In the genomic region with DNA sequence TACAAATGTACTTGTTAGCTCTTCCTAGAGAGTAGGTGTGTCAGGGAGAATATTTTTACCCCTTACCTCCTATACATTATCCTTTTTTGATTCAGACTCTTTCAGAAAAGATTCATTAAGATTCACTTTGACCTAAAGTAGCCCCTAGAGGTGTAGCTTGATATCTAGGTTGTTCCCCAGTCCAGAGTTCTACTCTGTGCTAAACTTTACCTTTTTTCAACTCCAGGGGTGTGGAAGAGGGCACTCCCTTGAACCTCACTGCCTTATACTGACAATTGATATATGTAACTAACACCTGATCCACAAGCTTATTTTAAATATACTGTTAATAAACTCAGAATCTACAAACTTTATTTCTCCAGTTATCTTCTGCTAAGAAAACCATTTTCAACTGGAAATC, we compare ENCODE assay signal across 26 cellular contexts.
"Had no signal": no experiment of that assay in that cellular context is flagged by ENCODE, and none has a peak within 500 bp of the region (broad histone marks: within the 10 kb centered on the region; RNA-seq: fewer than 3 reads in every experiment).

No MANE protein-coding gene starts in this region.

- H3K4me3 ChIP-seq: left lung, lower lobe of right lung, ovary, skin epidermis, spleen, thyroid gland, transverse colon, upper lobe of left lung had no signal

- H3K27me3 ChIP-seq: left lung, ovary, spleen, thyroid gland, transverse colon, upper lobe of left lung had no signal

- H3K27ac ChIP-seq: left lung, lower lobe of right lung, ovary, skin epidermis, spleen, thyroid gland, transverse colon, upper lobe of left lung had no signal

- DNase-seq: head of caudate nucleus; hippocampal formation; immature natural killer cell; islet precursor cell; left lung; lower lobe of right lung; mammary epithelial cell; mesendoderm; naive thymus-derived CD4-positive, alpha-beta T cell; ovary; retina; right cardiac atrium; spleen; stimulated activated CD4-positive, alpha-beta T cell treated with anti-CD3 and anti-CD28 coated beads, Interleukin-4, amount 100 ng/mL, for 24 hours; stimulated activated naive CD4-positive, alpha-beta T cell; substantia nigra; thyroid gland; transverse colon; upper lobe of left lung had no signal

- H3K4me3 Mint-ChIP-seq: immature natural killer cell; mesothelial cell of epicardium; naive thymus-derived CD4-positive, alpha-beta T cell; natural killer cell treated with Interleukin-12 subunit alpha and Interleukin-12 subunit beta and Interleukin-15 and Interleukin-18, amount 100 ng/mL, for 72 hours; stimulated activated effector memory CD8-positive, alpha-beta T cell treated with anti-CD3 and anti-CD28 coated beads, Interleukin-12 subunit alpha, Interleukin-12 subunit beta, amount 100 ng/mL, for 72 hours; stimulated activated naive CD8-positive, alpha-beta T cell treated with anti-CD3 and anti-CD28 coated beads, Interleukin-15, Interleukin-2, amounts not matched to agents 100 ng/mL and 50 ng/mL, for 24 hours had no signal

- H3K36me3 ChIP-seq: ovary, thyroid gland had no signal

- H3K4me1 Mint-ChIP-seq: mesothelial cell of epicardium had no signal

- H3K27ac Mint-ChIP-seq: immature natural killer cell; mesothelial cell of epicardium; naive thymus-derived CD4-positive, alpha-beta T cell; natural killer cell treated with Interleukin-12 subunit alpha and Interleukin-12 subunit beta and Interleukin-15 and Interleukin-18, amount 100 ng/mL, for 72 hours; progenitor cell of endocrine pancreas; stimulated activated effector memory CD8-positive, alpha-beta T cell treated with anti-CD3 and anti-CD28 coated beads, Interleukin-12 subunit alpha, Interleukin-12 subunit beta, amount 100 ng/mL, for 72 hours; stimulated activated naive CD8-positive, alpha-beta T cell treated with anti-CD3 and anti-CD28 coated beads, Interleukin-15, Interleukin-2, amounts not matched to agents 100 ng/mL and 50 ng/mL, for 24 hours had no signal

- H3K27me3 Mint-ChIP-seq: naive thymus-derived CD4-positive, alpha-beta T cell; natural killer cell treated with Interleukin-12 subunit alpha and Interleukin-12 subunit beta and Interleukin-15 and Interleukin-18, amount 100 ng/mL, for 72 hours; progenitor cell of endocrine pancreas; stimulated activated naive CD8-positive, alpha-beta T cell treated with anti-CD3 and anti-CD28 coated beads, Interleukin-15, Interleukin-2, amounts not matched to agents 100 ng/mL and 50 ng/mL, for 24 hours had no signal

- H3K9me3 Mint-ChIP-seq: immature natural killer cell; natural killer cell treated with Interleukin-12 subunit alpha and Interleukin-12 subunit beta and Interleukin-15 and Interleukin-18, amount 100 ng/mL, for 72 hours; stimulated activated effector memory CD8-positive, alpha-beta T cell treated with anti-CD3 and anti-CD28 coated beads, Interleukin-12 subunit alpha, Interleukin-12 subunit beta, amount 100 ng/mL, for 72 hours; stimulated activated naive CD8-positive, alpha-beta T cell treated with anti-CD3 and anti-CD28 coated beads, Interleukin-15, Interleukin-2, amounts not matched to agents 100 ng/mL and 50 ng/mL, for 24 hours had no signal

- H3K9me3 ChIP-seq: left lung, lower lobe of right lung, ovary, spleen, thyroid gland, transverse colon, upper lobe of left lung had no signal

- ATAC-seq: left lung; lower lobe of right lung; naive thymus-derived CD4-positive, alpha-beta T cell; natural killer cell treated with Interleukin-12 subunit alpha and Interleukin-12 subunit beta and Interleukin-15 and Interleukin-18, amount 100 ng/mL, for 72 hours; right cardiac atrium; sciatic nerve; stimulated activated effector memory CD8-positive, alpha-beta T cell treated with anti-CD3 and anti-CD28 coated beads, Interleukin-12 subunit alpha, Interleukin-12 subunit beta, amount 100 ng/mL, for 72 hours had no signal

- H3K4me1 ChIP-seq: left lung, lower lobe of right lung, thyroid gland, upper lobe of left lung had no signal
